Comparison of ENCODE assay signal across 9 cellular contexts in the genomic region with DNA sequence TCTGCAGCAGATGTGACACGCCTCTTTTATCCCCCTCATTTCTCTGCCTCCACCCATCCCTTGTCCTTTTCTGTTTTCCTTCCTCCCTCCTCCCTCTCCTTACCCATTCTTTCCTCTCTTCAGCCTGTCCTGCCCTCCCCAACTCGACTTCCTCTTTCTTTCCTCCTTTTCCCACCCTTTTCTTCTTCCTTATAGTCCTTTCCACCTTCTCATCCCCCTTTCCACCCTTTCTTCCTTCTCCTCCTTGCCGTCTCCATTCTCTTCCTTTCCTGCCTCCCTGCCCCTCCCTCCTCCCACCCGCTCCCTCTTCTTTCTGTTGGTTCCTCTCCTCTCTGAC. TPM values are rescaled to one million over a fixed set of nuclear protein-coding genes. Genes with fewer than 3 reads are reported as not detected.
A peak's percentile ranks its signal among the peaks of the same experiment; 100 is the strongest.
DNase-seq lines count a peak whose midpoint lies in the region; ATAC-seq and TF ChIP-seq lines count a peak whose summit lies in the region.
"Had no signal": no experiment of that assay in that cellular context is flagged by ENCODE, and none has a peak within 500 bp of the region (broad histone marks: within the 10 kb centered on the region; RNA-seq: fewer than 3 reads in every experiment).

No MANE protein-coding gene starts in this region.

- H3K4me3 Mint-ChIP-seq in IgD-negative memory B cell (peak overlapping the region; percentile 46 to 98 (median 92)), chondrocyte (ENCODE audit: unreplicated experiment) (peak overlapping the region; percentile 97), nephron progenitor cell (peak overlapping the region; percentile 98)

- H3K27me3 Mint-ChIP-seq in IgD-negative memory B cell (no peaks in the 10 kb centered on the region), chondrocyte (ENCODE audit: low read depth) (no peaks in the 10 kb centered on the region), nephron progenitor cell (ENCODE audit: low read depth, poor library complexity) (peaks cover 8% of the 10 kb centered on the region)

- H3K27ac Mint-ChIP-seq in IgD-negative memory B cell (peak overlapping the region in 1 of 3 donors; percentile 93), chondrocyte (ENCODE audit: unreplicated experiment) (no peak overlapping the region), nephron progenitor cell (no peak overlapping the region)

- no peak for DNase-seq in AG10803 (ENCODE audit: low read depth)
- no peak for DNase-seq in chondrocyte (ENCODE audit: low spot score)
- DNase-seq in nephron progenitor cell, result no peak
- no peak for DNase-seq in COR-L47 (lab: John Stamatoyannopoulos, UW)
- no peak for DNase-seq in NCI-H1105 treated with DMSO at 0.1 percent for 48 hours (lab: John Stamatoyannopoulos, UW)
- DNase-seq in MV-4-11 (lab: John Stamatoyannopoulos, UW), result no peak
- DNase-seq: cortex of kidney had no signal

- H3K9me3 Mint-ChIP-seq in IgD-negative memory B cell (peaks cover 0 to 16% (median 4%) of the 10 kb centered on the region in 3 donors), chondrocyte (ENCODE audit: low read depth) (peaks cover 31% of the 10 kb centered on the region), nephron progenitor cell (peaks cover 97% of the 10 kb centered on the region)

- H3K4me1 Mint-ChIP-seq in IgD-negative memory B cell, result peaks cover 0 to 9% (median 8%) of the 10 kb centered on the region in 3 donors
- peaks cover 13% of the 10 kb centered on the region for H3K4me1 Mint-ChIP-seq in chondrocyte (ENCODE audit: low read depth)
- H3K4me1 Mint-ChIP-seq in nephron progenitor cell, result peaks cover 11% of the 10 kb centered on the region

- peak overlapping the region; percentile 96; the same call in 1 of the 2 replicates for H3K4me3 ChIP-seq in AG10803 (ENCODE audit: low read length)

- no peak for ATAC-seq in GM21786 (IDR thresholded peaks at IDR 0.05; ENCODE audit: unreplicated experiment)

- H3K36me3 Mint-ChIP-seq in IgD-negative memory B cell, result peaks cover 8% of the 10 kb centered on the region
- H3K36me3 Mint-ChIP-seq in chondrocyte (ENCODE audit: low read depth), result peaks cover 18% of the 10 kb centered on the region
- peaks cover 41% of the 10 kb centered on the region for H3K36me3 Mint-ChIP-seq in nephron progenitor cell (ENCODE audit: low read depth)

- TF ChIP-seq CTCF in AG10803 (conservative IDR thresholded peaks at IDR 0.05; ENCODE audit: low read length) (no peak), chondrocyte (IDR thresholded peaks at IDR 0.05) (no peak), nephron progenitor cell (IDR thresholded peaks at IDR 0.05) (no peak)

RNA-seq across cellular contexts. Expression of gene ZNF71, which starts 0.7 kb away (rescaled TPM):
- polyA plus RNA-seq in IgD-negative memory B cell, result 11.1 TPM
- total RNA-seq in chondrocyte, result 9.4 to 10.6 TPM (median 10.0 TPM) in 3 replicates

RNA-seq across cellular contexts. Expression of gene ZNF470, which starts 27.1 kb away (rescaled TPM):
- polyA plus RNA-seq in IgD-negative memory B cell, result 2.1 TPM
- 3.4 to 4.4 TPM (median 4.2 TPM) in 3 replicates for total RNA-seq in chondrocyte

RNA-seq across cellular contexts. Expression of gene SMIM17, which starts 48.5 kb away (rescaled TPM):
- not detected for polyA plus RNA-seq in IgD-negative memory B cell
- 0.20 to 1.1 TPM (median 0.67 TPM) in 3 replicates for total RNA-seq in chondrocyte

RNA-seq across cellular contexts. Expression of gene ZFP28, which starts 55.7 kb away (rescaled TPM):
- polyA plus RNA-seq in IgD-negative memory B cell, result 1.1 TPM
- total RNA-seq in chondrocyte, result 4.8 to 8.7 TPM (median 5.9 TPM) in 3 replicates
